8 cellular contexts compared by ENCODE assay signal in genomic region chr17:82105882-82106696, GRCh38. TPM values are rescaled to one million over a fixed set of nuclear protein-coding genes. Genes with fewer than 3 reads are reported as not detected.
DNase-seq lines count a peak whose midpoint lies in the region; ATAC-seq, FAIRE-seq and TF ChIP-seq lines count a peak whose summit lies in the region.

No MANE protein-coding gene starts in this region.

- peak; percentile 30 to 48; a peak in 2 of 4 replicates for TF ChIP-seq RAD21 in K562 (CRISPR knock-in tag; conservative IDR thresholded peaks at IDR 0.05 in 1 of 2, IDR thresholded peaks at IDR 0.05 in 1 of 2)

- DNase-seq in ELR (ENCODE audit: low read depth): peak; percentile 82
- DNase-seq in MM.1S: peak; percentile 86
- DNase-seq in T-helper 17 cell: peak in 1 of 3 donors; percentile 36
- DNase-seq in K562 (ENCODE audit: extremely low read depth in 1 of 4, low spot score in 3 of 4): peak; percentile 48 to 67 (median 58)
- peak; percentile 79 for DNase-seq in kidney tubule cell (ENCODE audit: low spot score)
- DNase-seq in stimulated activated CD4-positive, alpha-beta T cell treated with anti-CD3 and anti-CD28 coated beads, TNF-alpha, amount 100 ng/mL, for 48 hours (ENCODE audit: low read depth in 3 of 3): peak in 2 of 3 donors; percentile 37 to 61
- no peak for DNase-seq in NCI-H446 treated with DMSO at 0.1 percent for 48 hours (lab: John Stamatoyannopoulos, UW)

- peak; percentile 66 for TF ChIP-seq CTCF in MM.1S (IDR thresholded peaks at IDR 0.05; ENCODE audit: low read length)
- peak; percentile 32 to 46 (median 45); a peak in 4 of 6 replicates for TF ChIP-seq CTCF in K562 (IDR thresholded peaks at IDR 0.05 in 2 of 3, conservative IDR thresholded peaks at IDR 0.05 in 1 of 3; ENCODE audit: insufficient read depth in 2 of 3, low read depth in 1 of 3, low read length in 3 of 3)

- peak; percentile 80 for FAIRE-seq in K562 (lab: Jason Lieb, UNC)

- no peak for TF ChIP-seq EP300 in K562 (IDR thresholded peaks at IDR 0.05; ENCODE audit: low read length)

- H3K36me3 Mint-ChIP-seq in T-helper 17 cell (ENCODE audit: low read depth): no peaks in the 10 kb centered on the region

- H2AFZ ChIP-seq in MM.1S (ENCODE audit: low read length): peak overlapping the region; percentile 75
- no peak overlapping the region for H2AFZ ChIP-seq in K562 (ENCODE audit: low read depth, low read length)

- peak overlapping the region; percentile 93 for H3K4me3 Mint-ChIP-seq in T-helper 17 cell

- BruUV-seq in K562 (replicated peaks; lab: Mats Ljungman, UMichigan): no TSS peak

- WGBS in K562 (ENCODE audit: insufficient coverage, low coverage, missing lambda C conversion rate): 67% methylated on average over 21 of the region's 24 CpGs

- H3K27me3 ChIP-seq in MM.1S (replicated peaks; ENCODE audit: insufficient read depth, low read length): no peaks in the 10 kb centered on the region
- H3K27me3 ChIP-seq in K562 (ENCODE audit: control insufficient read depth in 2 of 2, insufficient read depth in 2 of 2, low read length in 2 of 2): no peaks in the 10 kb centered on the region

- no peaks in the 10 kb centered on the region for H3K9me1 ChIP-seq in K562 (ENCODE audit: control insufficient read depth, insufficient read depth, low read length)

- ATAC-seq in GM21723 (IDR thresholded peaks at IDR 0.05; ENCODE audit: unreplicated experiment): peak; percentile 74
- ATAC-seq in T-helper 17 cell: peak; percentile 89
- ATAC-seq in K562: peak; percentile 79

- H3K27ac Mint-ChIP-seq in T-helper 17 cell: peak overlapping the region; percentile 93

- H3K27me3 Mint-ChIP-seq in T-helper 17 cell: no peaks in the 10 kb centered on the region

- H3K27ac ChIP-seq in MM.1S (ENCODE audit: low read length): peak overlapping the region; percentile 63; the same call in 1 of the 2 replicates
- H3K27ac ChIP-seq in K562 (ENCODE audit: extremely low read depth, low read depth, low read length): peak overlapping the region; percentile 44; the same call in 1 of the 3 replicates

- H3K9me3 ChIP-seq in MM.1S (replicated peaks; ENCODE audit: insufficient read depth, low read length): no peaks in the 10 kb centered on the region
- no peaks in the 10 kb centered on the region for H3K9me3 ChIP-seq in T-helper 17 cell (ENCODE audit: control insufficient read depth, low read length, poor library complexity, severe bottlenecking)
- no peaks in the 10 kb centered on the region for H3K9me3 ChIP-seq in K562 (replicated peaks; ENCODE audit: control insufficient read depth, insufficient read depth, low read depth, low read length)

- peaks cover 20% of the 10 kb centered on the region for H3K4me1 Mint-ChIP-seq in T-helper 17 cell

- intact Hi-C loops in K562 (cut with micrococcal nuclease): loop anchor here (5.0 kb wide), 1 partner anchor 36 kb away; no protein-coding TSS in a partner anchor

- POLR2A ChIA-PET in K562 (lab: Yijun Ruan, JAX): interaction anchor here (0.6 to 1.0 kb wide), 4 partner anchors 13 to 764 kb away, joined by 3 to 4 read pairs (median 3); partner anchors contain the start of gene ACTG1

- no peaks in the 10 kb centered on the region for H3K9me2 ChIP-seq in MM.1S (replicated peaks; ENCODE audit: insufficient read depth, low read length)

- no peaks in the 10 kb centered on the region for H4K20me1 ChIP-seq in MM.1S (ENCODE audit: insufficient read depth, low read length)
- H4K20me1 ChIP-seq in K562 (replicated peaks; ENCODE audit: control insufficient read depth, insufficient read depth, low read length): no peaks in the 10 kb centered on the region

- H3K79me2 ChIP-seq in MM.1S (ENCODE audit: low read length) (peaks cover 15% of the 10 kb centered on the region), K562 (ENCODE audit: control insufficient read depth, insufficient read depth, low read length) (no peaks in the 10 kb centered on the region)

- CTCF ChIA-PET in K562 (lab: Yijun Ruan, JAX; ENCODE audit: low intra/inter-chr PET ratio): no interaction called here

- TF ChIP-seq POLR2A in K562 (conservative IDR thresholded peaks at IDR 0.05): no peak

- H3K4me1 ChIP-seq in MM.1S (ENCODE audit: low read length) (peaks cover 12% of the 10 kb centered on the region), K562 (replicated peaks in 1 of 2; ENCODE audit: control insufficient read depth in 2 of 2, insufficient read depth in 2 of 2, low read length in 2 of 2) (peaks cover 22 to 74% of the 10 kb centered on the region in 2 experiments)

- peak overlapping the region; percentile 69 for H3K4me3 ChIP-seq in MM.1S (ENCODE audit: low read length)
- no peak overlapping the region for H3K4me3 ChIP-seq in K562

- H3K4me2 ChIP-seq in MM.1S (ENCODE audit: low read depth, low read length) (peak overlapping the region; percentile 71), K562 (ENCODE audit: insufficient read depth, low read length) (no peak overlapping the region)

- H3K36me3 ChIP-seq in MM.1S (replicated peaks; ENCODE audit: insufficient read depth, low read length) (no peaks in the 10 kb centered on the region), K562 (ENCODE audit: control insufficient read depth, insufficient read depth, low read length) (peaks cover 2% of the 10 kb centered on the region; the same call in 1 of the 3 replicates)

- in situ Hi-C loops in K562 (cut with MboI): no loop called here

- peaks cover 6% of the 10 kb centered on the region; the same call in 1 of the 2 replicates for H3F3A ChIP-seq in MM.1S (ENCODE audit: insufficient read depth, low read length)

- H3K9ac ChIP-seq in MM.1S (ENCODE audit: low read length) (peak overlapping the region; percentile 76), K562 (ENCODE audit: insufficient read depth in 1 of 2, low read depth in 2 of 2, low read length in 2 of 2) (peak overlapping the region in 1 of 2 experiments; percentile 84; a peak in 2 of 4 replicates)

RNA-seq across cellular contexts. Expression of gene FASN, which starts 8.1 kb away (rescaled TPM):
- total RNA-seq in T-helper 17 cell (100 to 1,000 TPM in 1 of 2 donors, 10 to 100 TPM in 1; 87.3 to 126 TPM), K562 (2014; rRNA removed) (214 and 239 TPM in 2 replicates), K562 (2014; rRNA removed; fragmentation: Illumina TruSeq; extraction: Trizol) (11.2 and 13.9 TPM in 2 replicates), K562 (2015; rRNA removed; fragmentation: Illumina TruSeq; extraction: Trizol) (50.9 and 61.1 TPM in 2 replicates), K562 (2021) (605 and 663 TPM in 2 replicates)
- 343 and 1,124 TPM in 2 replicates for total RNA-seq in K562 (2011; cell fraction: chromatin; rRNA removed; ENCODE audit: low replicate concordance)
- total RNA-seq in K562 (2011; cell fraction: nucleolus; rRNA removed): 877 TPM in 2 replicates
- 433 and 475 TPM in 2 replicates for total RNA-seq in K562 (2011; cell fraction: nucleoplasm; rRNA removed)
- polyA plus RNA-seq in K562 (2011; rRNA removed) (49.8 and 133 TPM in 2 replicates), K562 (2014; fragmentation: Illumina TruSeq; extraction: Trizol) (49.9 and 181 TPM in 2 replicates), K562 (2014; fragmentation: Nextera tagmentation; extraction: Ambion mirVana) (under 1 TPM; 0.15 to 0.20 TPM), K562 (2014; rRNA removed) (157 and 181 TPM in 2 replicates)
- 159 and 260 TPM in 2 replicates for polyA plus RNA-seq in K562 (2011; cell fraction: cytosol; rRNA removed)
- 627 and 766 TPM in 2 replicates for polyA plus RNA-seq in K562 (2011; cell fraction: nucleus; rRNA removed)
- polyA plus RNA-seq in K562 (2012): 153 and 283 TPM in 2 replicates
- 59.1 and 70.2 TPM in 2 replicates for polyA minus RNA-seq in K562 (2011; rRNA and poly(A)+ RNA removed)
- 455 and 1,011 TPM in 2 replicates for polyA minus RNA-seq in K562 (2011; cell fraction: cytosol; rRNA and poly(A)+ RNA removed)
- 200 and 251 TPM in 2 replicates for polyA minus RNA-seq in K562 (2011; cell fraction: nucleus; rRNA and poly(A)+ RNA removed)

RNA-seq across cellular contexts. Expression of gene DUS1L, which starts 40.5 kb away (rescaled TPM):
- total RNA-seq in T-helper 17 cell: 100 to 1,000 TPM; 130 to 131 TPM
- total RNA-seq in K562 (2011; cell fraction: chromatin; rRNA removed; ENCODE audit: low replicate concordance): 125 and 499 TPM in 2 replicates
- total RNA-seq in K562 (2011; cell fraction: nucleolus; rRNA removed): 452 and 491 TPM in 2 replicates
- 177 and 203 TPM in 2 replicates for total RNA-seq in K562 (2011; cell fraction: nucleoplasm; rRNA removed)
- 203 and 249 TPM in 2 replicates for total RNA-seq in K562 (2014; rRNA removed)
- 45.0 and 57.5 TPM in 2 replicates for total RNA-seq in K562 (2014; rRNA removed; fragmentation: Illumina TruSeq; extraction: Trizol)
- 83.1 and 83.9 TPM in 2 replicates for total RNA-seq in K562 (2015; rRNA removed; fragmentation: Illumina TruSeq; extraction: Trizol)
- 193 and 209 TPM in 2 replicates for total RNA-seq in K562 (2021)
- polyA plus RNA-seq in K562 (2011; rRNA removed): 60.1 and 77.0 TPM in 2 replicates
- polyA plus RNA-seq in K562 (2011; cell fraction: cytosol; rRNA removed): 62.4 and 118 TPM in 2 replicates
- polyA plus RNA-seq in K562 (2011; cell fraction: nucleus; rRNA removed): 712 and 945 TPM in 2 replicates
- 123 and 178 TPM in 2 replicates for polyA plus RNA-seq in K562 (2012)
- polyA plus RNA-seq in K562 (2014; fragmentation: Illumina TruSeq; extraction: Trizol): 97.2 and 99.8 TPM in 2 replicates
- 10 to 100 TPM in 1 of 2 experiments, 1 to 10 TPM in 1; 7.8 to 11.3 TPM for polyA plus RNA-seq in K562 (2014; fragmentation: Nextera tagmentation; extraction: Ambion mirVana)
- polyA plus RNA-seq in K562 (2014; rRNA removed): 201 and 210 TPM in 2 replicates
- 17.2 and 22.2 TPM in 2 replicates for polyA minus RNA-seq in K562 (2011; rRNA and poly(A)+ RNA removed)
- 54.0 and 54.3 TPM in 2 replicates for polyA minus RNA-seq in K562 (2011; cell fraction: cytosol; rRNA and poly(A)+ RNA removed)
- 179 and 184 TPM in 2 replicates for polyA minus RNA-seq in K562 (2011; cell fraction: nucleus; rRNA and poly(A)+ RNA removed)

RNA-seq across cellular contexts. Expression of gene GPS1, which starts 54.4 kb away (rescaled TPM):
- total RNA-seq in T-helper 17 cell (10 to 100 TPM; 63.2 to 66.1 TPM), K562 (2014; rRNA removed) (137 and 183 TPM in 2 replicates), K562 (2014; rRNA removed; fragmentation: Illumina TruSeq; extraction: Trizol) (17.5 and 26.3 TPM in 2 replicates), K562 (2015; rRNA removed; fragmentation: Illumina TruSeq; extraction: Trizol) (69.9 and 72.5 TPM in 2 replicates), K562 (2021) (162 and 167 TPM in 2 replicates)
- 57.5 and 207 TPM in 2 replicates for total RNA-seq in K562 (2011; cell fraction: chromatin; rRNA removed; ENCODE audit: low replicate concordance)
- 178 and 205 TPM in 2 replicates for total RNA-seq in K562 (2011; cell fraction: nucleolus; rRNA removed)
- 87.8 and 88.8 TPM in 2 replicates for total RNA-seq in K562 (2011; cell fraction: nucleoplasm; rRNA removed)
- polyA plus RNA-seq in K562 (2011; rRNA removed) (57.0 and 88.5 TPM in 2 replicates), K562 (2014; fragmentation: Illumina TruSeq; extraction: Trizol) (74.5 and 111 TPM in 2 replicates), K562 (2014; fragmentation: Nextera tagmentation; extraction: Ambion mirVana) (10 to 100 TPM in 1 of 2 experiments, 1 to 10 TPM in 1; 3.1 to 13.4 TPM), K562 (2014; rRNA removed) (112 and 123 TPM in 2 replicates)
- polyA plus RNA-seq in K562 (2011; cell fraction: cytosol; rRNA removed): 94.2 and 226 TPM in 2 replicates
- 212 and 255 TPM in 2 replicates for polyA plus RNA-seq in K562 (2011; cell fraction: nucleus; rRNA removed)
- polyA plus RNA-seq in K562 (2012): 103 and 115 TPM in 2 replicates
- polyA minus RNA-seq in K562 (2011; rRNA and poly(A)+ RNA removed): 31.9 and 46.4 TPM in 2 replicates
- 71.4 and 74.6 TPM in 2 replicates for polyA minus RNA-seq in K562 (2011; cell fraction: cytosol; rRNA and poly(A)+ RNA removed)
- polyA minus RNA-seq in K562 (2011; cell fraction: nucleus; rRNA and poly(A)+ RNA removed): 72.3 and 75.2 TPM in 2 replicates

RNA-seq across cellular contexts. Expression of gene RFNG, which starts 54.5 kb away (rescaled TPM):
- total RNA-seq in T-helper 17 cell (10 to 100 TPM; 26.5 to 28.3 TPM), K562 (2014; rRNA removed) (23.6 and 28.4 TPM in 2 replicates), K562 (2014; rRNA removed; fragmentation: Illumina TruSeq; extraction: Trizol) (6.5 and 9.5 TPM in 2 replicates), K562 (2015; rRNA removed; fragmentation: Illumina TruSeq; extraction: Trizol) (11.1 and 14.3 TPM in 2 replicates), K562 (2021) (26.9 and 30.2 TPM in 2 replicates)
- 23.1 and 61.7 TPM in 2 replicates for total RNA-seq in K562 (2011; cell fraction: chromatin; rRNA removed; ENCODE audit: low replicate concordance)
- total RNA-seq in K562 (2011; cell fraction: nucleolus; rRNA removed): 74.4 and 74.9 TPM in 2 replicates
- total RNA-seq in K562 (2011; cell fraction: nucleoplasm; rRNA removed): 36.5 and 40.5 TPM in 2 replicates
- polyA plus RNA-seq in K562 (2011; rRNA removed) (9.2 and 17.2 TPM in 2 replicates), K562 (2014; fragmentation: Illumina TruSeq; extraction: Trizol) (9.0 and 18.5 TPM in 2 replicates), K562 (2014; fragmentation: Nextera tagmentation; extraction: Ambion mirVana) (under 1 TPM; 0.32 to 0.66 TPM), K562 (2014; rRNA removed) (32.6 and 32.8 TPM in 2 replicates)
- polyA plus RNA-seq in K562 (2011; cell fraction: cytosol; rRNA removed): 12.2 and 23.8 TPM in 2 replicates
- polyA plus RNA-seq in K562 (2011; cell fraction: nucleus; rRNA removed): 144 and 164 TPM in 2 replicates
- polyA plus RNA-seq in K562 (2012): 16.9 and 35.2 TPM in 2 replicates
- polyA minus RNA-seq in K562 (2011; rRNA and poly(A)+ RNA removed): 2.0 TPM in 2 replicates
- 11.7 and 13.1 TPM in 2 replicates for polyA minus RNA-seq in K562 (2011; cell fraction: cytosol; rRNA and poly(A)+ RNA removed)
- 11.4 and 14.3 TPM in 2 replicates for polyA minus RNA-seq in K562 (2011; cell fraction: nucleus; rRNA and poly(A)+ RNA removed)
